In genomic region chr6:113858605-113859348, GRCh38 we compare ENCODE assay signal across 1 cellular context.
A peak's percentile ranks its signal among the peaks of the same experiment; 100 is the strongest.
TF ChIP-seq lines count a peak whose summit lies in the region.

No MANE protein-coding gene starts in this region.

TF ChIP-seq in HepG2, 621 proteins besides CTCF, POLR2A, EP300 and RAD21 (continued from another document):
- TF ChIP-seq ZNF329 (CRISPR knock-in tag; IDR thresholded peaks at IDR 0.05; ENCODE audit: low read depth) (peak; percentile 87; the same call in 1 of the 2 replicates), FOXA3 (CRISPR knock-in tag; IDR thresholded peaks at IDR 0.05) (peak; percentile 56; the same call in 1 of the 2 replicates), ZNF597 (CRISPR knock-in tag; IDR thresholded peaks at IDR 0.05) (peak; percentile 45; the same call in 1 of the 2 replicates), JUN (CRISPR knock-in tag; IDR thresholded peaks at IDR 0.05) (no peak), AKAP8 (CRISPR knock-in tag; IDR thresholded peaks at IDR 0.05) (peak; percentile 37; the same call in 1 of the 2 replicates), HNRNPLL (IDR thresholded peaks at IDR 0.05; ENCODE audit: low read depth, low read length, poor library complexity, severe bottlenecking) (peak; percentile 63), THYN1 (CRISPR knock-in tag; IDR thresholded peaks at IDR 0.05; ENCODE audit: borderline replicate concordance, low read depth) (no peak), ZNF34 (CRISPR knock-in tag; IDR thresholded peaks at IDR 0.05; ENCODE audit: borderline replicate concordance) (no peak), ZNF644 (CRISPR knock-in tag; IDR thresholded peaks at IDR 0.05; ENCODE audit: low read depth) (no peak), MED8 (CRISPR knock-in tag; IDR thresholded peaks at IDR 0.05; ENCODE audit: insufficient replicate concordance) (no peak), ATF6 (CRISPR knock-in tag; conservative IDR thresholded peaks at IDR 0.05) (no peak), ZNF24 (IDR thresholded peaks at IDR 0.05) (peak; percentile 27; the same call in 1 of the 2 replicates), GFI1 (CRISPR knock-in tag; IDR thresholded peaks at IDR 0.05; ENCODE audit: borderline replicate concordance) (peak; percentile 42; the same call in 1 of the 2 replicates), MXI1 (IDR thresholded peaks at IDR 0.05; ENCODE audit: borderline replicate concordance, low read depth, low read length) (peak; percentile 43; the same call in 2 of the 3 replicates), ZXDC (CRISPR knock-in tag; IDR thresholded peaks at IDR 0.05) (peak; percentile 98), ZNF331 (CRISPR knock-in tag; IDR thresholded peaks at IDR 0.05) (0 out of 2 replicates have a peak, but pooled peaks have one; percentile 41), ZKSCAN1 (IDR thresholded peaks at IDR 0.05; ENCODE audit: low read length) (no peak), KDM3A (CRISPR knock-in tag; IDR thresholded peaks at IDR 0.05; ENCODE audit: low read depth) (peak; percentile 57; the same call in 1 of the 2 replicates), NAIF1 (CRISPR knock-in tag; IDR thresholded peaks at IDR 0.05; ENCODE audit: borderline replicate concordance) (no peak), ZNF382 (CRISPR knock-in tag; IDR thresholded peaks at IDR 0.05; ENCODE audit: borderline replicate concordance) (no peak), CSRNP1 (CRISPR knock-in tag; IDR thresholded peaks at IDR 0.05) (peak; percentile 37), ELF3 (CRISPR knock-in tag; IDR thresholded peaks at IDR 0.05) (peak; percentile 55; the same call in 1 of the 2 replicates), CHD4 (IDR thresholded peaks at IDR 0.05; ENCODE audit: borderline replicate concordance, low read length) (no peak), CHCHD3 (CRISPR knock-in tag; IDR thresholded peaks at IDR 0.05) (no peak), NONO (IDR thresholded peaks at IDR 0.05) (no peak), NONO (CRISPR knock-in tag; conservative IDR thresholded peaks at IDR 0.05) (peak; percentile 73), POGZ (CRISPR knock-in tag; IDR thresholded peaks at IDR 0.05) (peak; percentile 65; the same call in 1 of the 2 replicates), MTA3 (CRISPR knock-in tag; IDR thresholded peaks at IDR 0.05) (no peak), KDM5A (IDR thresholded peaks at IDR 0.05; ENCODE audit: borderline replicate concordance, low read length) (peak; percentile 69; the same call in 1 of the 2 replicates), RARA (CRISPR knock-in tag; IDR thresholded peaks at IDR 0.05) (peak; percentile 36; the same call in 1 of the 2 replicates), ZNF10 (CRISPR knock-in tag; IDR thresholded peaks at IDR 0.05; ENCODE audit: borderline replicate concordance, low read depth) (no peak), ZNF350 (CRISPR knock-in tag; IDR thresholded peaks at IDR 0.05; ENCODE audit: borderline replicate concordance, low read depth) (peak; percentile 45; the same call in 1 of the 2 replicates), MEIS2 (CRISPR knock-in tag; IDR thresholded peaks at IDR 0.05) (peak; percentile 5; the same call in 1 of the 2 replicates), NR2F1 (CRISPR knock-in tag; IDR thresholded peaks at IDR 0.05) (no peak), STAG1 (CRISPR knock-in tag; IDR thresholded peaks at IDR 0.05) (peak; percentile 89), ZNF564 (CRISPR knock-in tag; IDR thresholded peaks at IDR 0.05) (no peak), ZNF251 (CRISPR knock-in tag; IDR thresholded peaks at IDR 0.05) (no peak)
- TF ChIP-seq, protein P1, sequence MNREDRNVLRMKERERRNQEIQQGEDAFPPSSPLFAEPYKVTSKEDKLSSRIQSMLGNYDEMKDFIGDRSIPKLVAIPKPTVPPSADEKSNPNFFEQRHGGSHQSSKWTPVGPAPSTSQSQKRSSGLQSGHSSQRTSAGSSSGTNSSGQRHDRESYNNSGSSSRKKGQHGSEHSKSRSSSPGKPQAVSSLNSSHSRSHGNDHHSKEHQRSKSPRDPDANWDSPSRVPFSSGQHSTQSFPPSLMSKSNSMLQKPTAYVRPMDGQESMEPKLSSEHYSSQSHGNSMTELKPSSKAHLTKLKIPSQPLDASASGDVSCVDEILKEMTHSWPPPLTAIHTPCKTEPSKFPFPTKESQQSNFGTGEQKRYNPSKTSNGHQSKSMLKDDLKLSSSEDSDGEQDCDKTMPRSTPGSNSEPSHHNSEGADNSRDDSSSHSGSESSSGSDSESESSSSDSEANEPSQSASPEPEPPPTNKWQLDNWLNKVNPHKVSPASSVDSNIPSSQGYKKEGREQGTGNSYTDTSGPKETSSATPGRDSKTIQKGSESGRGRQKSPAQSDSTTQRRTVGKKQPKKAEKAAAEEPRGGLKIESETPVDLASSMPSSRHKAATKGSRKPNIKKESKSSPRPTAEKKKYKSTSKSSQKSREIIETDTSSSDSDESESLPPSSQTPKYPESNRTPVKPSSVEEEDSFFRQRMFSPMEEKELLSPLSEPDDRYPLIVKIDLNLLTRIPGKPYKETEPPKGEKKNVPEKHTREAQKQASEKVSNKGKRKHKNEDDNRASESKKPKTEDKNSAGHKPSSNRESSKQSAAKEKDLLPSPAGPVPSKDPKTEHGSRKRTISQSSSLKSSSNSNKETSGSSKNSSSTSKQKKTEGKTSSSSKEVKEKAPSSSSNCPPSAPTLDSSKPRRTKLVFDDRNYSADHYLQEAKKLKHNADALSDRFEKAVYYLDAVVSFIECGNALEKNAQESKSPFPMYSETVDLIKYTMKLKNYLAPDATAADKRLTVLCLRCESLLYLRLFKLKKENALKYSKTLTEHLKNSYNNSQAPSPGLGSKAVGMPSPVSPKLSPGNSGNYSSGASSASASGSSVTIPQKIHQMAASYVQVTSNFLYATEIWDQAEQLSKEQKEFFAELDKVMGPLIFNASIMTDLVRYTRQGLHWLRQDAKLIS (CRISPR knock-in tag; IDR thresholded peaks at IDR 0.05), result peak; percentile 44
- TF ChIP-seq, protein P2, sequence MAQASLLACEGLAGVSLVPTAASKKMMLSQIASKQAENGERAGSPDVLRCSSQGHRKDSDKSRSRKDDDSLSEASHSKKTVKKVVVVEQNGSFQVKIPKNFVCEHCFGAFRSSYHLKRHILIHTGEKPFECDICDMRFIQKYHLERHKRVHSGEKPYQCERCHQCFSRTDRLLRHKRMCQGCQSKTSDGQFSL (CRISPR knock-in tag; IDR thresholded peaks at IDR 0.05), result no peak
- TF ChIP-seq, protein P3, sequence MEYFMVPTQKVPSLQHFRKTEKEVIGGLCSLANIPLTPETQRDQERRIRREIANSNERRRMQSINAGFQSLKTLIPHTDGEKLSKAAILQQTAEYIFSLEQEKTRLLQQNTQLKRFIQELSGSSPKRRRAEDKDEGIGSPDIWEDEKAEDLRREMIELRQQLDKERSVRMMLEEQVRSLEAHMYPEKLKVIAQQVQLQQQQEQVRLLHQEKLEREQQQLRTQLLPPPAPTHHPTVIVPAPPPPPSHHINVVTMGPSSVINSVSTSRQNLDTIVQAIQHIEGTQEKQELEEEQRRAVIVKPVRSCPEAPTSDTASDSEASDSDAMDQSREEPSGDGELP (IDR thresholded peaks at IDR 0.05; ENCODE audit: borderline replicate concordance, low read depth), result peak; percentile 83; the same call in 1 of the 2 replicates
- TF ChIP-seq, protein P4, sequence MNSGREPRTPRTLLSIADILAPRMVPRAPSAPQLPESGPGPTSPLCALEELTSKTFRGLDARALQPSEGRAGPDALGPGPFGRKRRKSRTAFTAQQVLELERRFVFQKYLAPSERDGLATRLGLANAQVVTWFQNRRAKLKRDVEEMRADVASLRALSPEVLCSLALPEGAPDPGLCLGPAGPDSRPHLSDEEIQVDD (CRISPR knock-in tag; IDR thresholded peaks at IDR 0.05; ENCODE audit: borderline replicate concordance), result 0 out of 2 replicates have a peak, but pooled peaks have one; percentile 45
- TF ChIP-seq, protein P5, sequence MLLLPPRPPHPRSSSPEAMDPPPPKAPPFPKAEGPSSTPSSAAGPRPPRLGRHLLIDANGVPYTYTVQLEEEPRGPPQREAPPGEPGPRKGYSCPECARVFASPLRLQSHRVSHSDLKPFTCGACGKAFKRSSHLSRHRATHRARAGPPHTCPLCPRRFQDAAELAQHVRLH (CRISPR knock-in tag; IDR thresholded peaks at IDR 0.05; ENCODE audit: borderline replicate concordance, low read depth), result no peak
- TF ChIP-seq, protein P6, sequence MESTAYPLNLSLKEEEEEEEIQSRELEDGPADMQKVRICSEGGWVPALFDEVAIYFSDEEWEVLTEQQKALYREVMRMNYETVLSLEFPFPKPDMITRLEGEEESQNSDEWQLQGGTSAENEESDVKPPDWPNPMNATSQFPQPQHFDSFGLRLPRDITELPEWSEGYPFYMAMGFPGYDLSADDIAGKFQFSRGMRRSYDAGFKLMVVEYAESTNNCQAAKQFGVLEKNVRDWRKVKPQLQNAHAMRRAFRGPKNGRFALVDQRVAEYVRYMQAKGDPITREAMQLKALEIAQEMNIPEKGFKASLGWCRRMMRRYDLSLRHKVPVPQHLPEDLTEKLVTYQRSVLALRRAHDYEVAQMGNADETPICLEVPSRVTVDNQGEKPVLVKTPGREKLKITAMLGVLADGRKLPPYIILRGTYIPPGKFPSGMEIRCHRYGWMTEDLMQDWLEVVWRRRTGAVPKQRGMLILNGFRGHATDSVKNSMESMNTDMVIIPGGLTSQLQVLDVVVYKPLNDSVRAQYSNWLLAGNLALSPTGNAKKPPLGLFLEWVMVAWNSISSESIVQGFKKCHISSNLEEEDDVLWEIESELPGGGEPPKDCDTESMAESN (CRISPR knock-in tag; conservative IDR thresholded peaks at IDR 0.05), result peak; percentile 18
